13 cellular contexts compared by ENCODE assay signal in the genomic region with DNA sequence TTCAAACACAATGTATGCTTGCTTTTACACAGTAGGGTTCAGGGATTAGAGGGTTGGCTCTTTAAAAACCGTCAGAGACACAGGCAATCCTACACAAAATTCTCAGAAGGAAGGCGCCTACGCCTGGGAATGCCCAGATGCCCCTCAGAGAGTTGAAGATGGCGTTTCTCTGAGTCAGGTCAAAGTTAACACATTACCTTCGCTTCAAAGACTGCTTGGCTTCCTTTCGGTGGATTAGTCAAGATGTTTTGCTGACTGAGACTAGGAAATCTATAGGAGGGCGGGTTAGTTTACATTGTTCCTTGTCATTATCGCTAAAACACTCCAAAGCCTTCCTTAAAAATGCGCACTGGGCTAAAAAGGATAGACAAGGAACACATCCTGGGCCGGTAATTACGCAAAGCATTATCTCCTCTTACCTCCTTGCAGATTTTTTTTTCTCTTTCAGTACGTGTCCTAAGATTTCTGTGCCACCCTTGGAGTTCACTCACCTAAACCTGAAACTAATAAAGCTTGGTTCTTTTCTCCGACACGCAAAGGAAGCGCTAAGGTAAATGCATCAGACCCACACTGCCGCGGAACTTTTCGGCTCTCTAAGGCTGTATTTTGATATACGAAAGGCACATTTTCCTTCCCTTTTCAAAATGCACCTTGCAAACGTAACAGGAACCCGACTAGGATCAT. TPM values are rescaled to one million over a fixed set of nuclear protein-coding genes. Genes with fewer than 3 reads are reported as not detected.
DNase-seq lines count a peak whose midpoint lies in the region; ATAC-seq and TF ChIP-seq lines count a peak whose summit lies in the region.
"Had no signal": no experiment of that assay in that cellular context is flagged by ENCODE, and none has a peak within 500 bp of the region (broad histone marks: within the 10 kb centered on the region; RNA-seq: fewer than 3 reads in every experiment).

No MANE protein-coding gene starts in this region.

- no peak for TF ChIP-seq CTCF in lower lobe of right lung (IDR thresholded peaks at IDR 0.05)
- no peak for TF ChIP-seq CTCF in stomach (IDR thresholded peaks at IDR 0.05)

- ATAC-seq in lower lobe of right lung, result peak; percentile 36 to 63
- ATAC-seq: activated naive CD8-positive, alpha-beta T cell treated with anti-CD3 and anti-CD28 coated beads, Interleukin-2, amount 50 U/mL, for 24 hours had no signal

- peak; percentile 2 for DNase-seq in LHCN-M2 (ENCODE audit: low read depth)
- DNase-seq in lower lobe of right lung, result no peak
- DNase-seq in stomach, result no peak
- DNase-seq in NCI-H1105 (lab: John Stamatoyannopoulos, UW), result no peak
- no peak for DNase-seq in NCI-H446 (lab: John Stamatoyannopoulos, UW)
- DNase-seq in NCI-H146 (lab: John Stamatoyannopoulos, UW), result no peak
- no peak for DNase-seq in NCI-H187 treated with DMSO at 0.1 percent for 48 hours (lab: John Stamatoyannopoulos, UW)
- DNase-seq: activated naive CD8-positive, alpha-beta T cell treated with anti-CD3 and anti-CD28 coated beads, Interleukin-2, amount 50 U/mL, for 24 hours; COR-L47; MV-4-11 had no signal

- intact Hi-C loops in lower lobe of right lung (cut with DNase I) (no loop called here), stomach (cut with DNase I; ENCODE audit: low total_unique reads) (no loop called here)

- no peaks in the 10 kb centered on the region for H3K36me3 ChIP-seq in ectodermal cell (ENCODE audit: control insufficient read depth, insufficient read depth, low read length)
- no peaks in the 10 kb centered on the region for H3K36me3 ChIP-seq in lower lobe of right lung
- H3K36me3 ChIP-seq in stomach, result no peaks in the 10 kb centered on the region

- peaks cover 5% of the 10 kb centered on the region for H3K4me1 ChIP-seq in ectodermal cell (ENCODE audit: control insufficient read depth, insufficient read depth, low read length)
- no peaks in the 10 kb centered on the region for H3K4me1 ChIP-seq in lower lobe of right lung
- peaks cover 0 to 23% (median 16%) of the 10 kb centered on the region in 4 donors for H3K4me1 ChIP-seq in stomach

- WGBS in ectodermal cell, 2 experiments, result 4 to 5% methylated on average over 21 of the region's 21 CpGs
- 16 to 23% (median 16%) methylated on average over 21 of the region's 21 CpGs for WGBS in stomach, 5 donors

- peaks cover 36% of the 10 kb centered on the region for H3K27me3 ChIP-seq in ectodermal cell (ENCODE audit: control insufficient read depth, insufficient read depth, low read length, poor library complexity, severe bottlenecking)
- H3K27me3 ChIP-seq in lower lobe of right lung (ENCODE audit: low read depth), result peaks cover 13% of the 10 kb centered on the region
- peaks cover 0 to 37% (median 6%) of the 10 kb centered on the region in 3 donors for H3K27me3 ChIP-seq in stomach

- no peaks in the 10 kb centered on the region for H3K9me3 ChIP-seq in ectodermal cell (ENCODE audit: control insufficient read depth, low read length)
- no peaks in the 10 kb centered on the region for H3K9me3 ChIP-seq in lower lobe of right lung
- H3K9me3 ChIP-seq in stomach, result no peaks in the 10 kb centered on the region

- H3K27ac ChIP-seq in ectodermal cell (ENCODE audit: insufficient read depth, low read depth, low read length, poor library complexity, severe bottlenecking), result no peak overlapping the region
- H3K27ac ChIP-seq in lower lobe of right lung, result peak overlapping the region; percentile 65
- peak overlapping the region in 2 of 5 donors; percentile 32 to 41 for H3K27ac ChIP-seq in stomach

- H3K4me3 ChIP-seq in ectodermal cell (ENCODE audit: insufficient read depth, low read depth, low read length) (peak overlapping the region; percentile 61), lower lobe of right lung (peak overlapping the region; percentile 50), stomach (peak overlapping the region; percentile 47 to 58 (median 50))

- TF ChIP-seq POLR2A in stomach (IDR thresholded peaks at IDR 0.05), result no peak

- no peak for TF ChIP-seq EP300 in stomach (IDR thresholded peaks at IDR 0.05)

RNA-seq across cellular contexts. Expression of a gene that starts 0.9 kb away (rescaled TPM):
- not detected in 2 replicates for total RNA-seq in LHCN-M2 (2014; rRNA removed)
- polyA plus RNA-seq in LHCN-M2 (2012), result not detected
- polyA plus RNA-seq in ectodermal cell (2013, experiment 1 of 4), result 0.30 TPM
- 0.23 TPM for polyA plus RNA-seq in ectodermal cell (2013, experiment 2 of 4)
- 0.21 TPM for polyA plus RNA-seq in ectodermal cell (2013, experiment 3 of 4)
- 0.36 TPM for polyA plus RNA-seq in ectodermal cell (2013, experiment 4 of 4)
- 35.3 TPM for total RNA-seq in lower lobe of right lung
- 100 to 1,000 TPM in 1 of 5 donors, 10 to 100 TPM in 1, 1 to 10 TPM in 1, under 1 TPM in 1, not detected in 1; under 0.01 to 130 (median 8.2) TPM for total RNA-seq in stomach
- 1 to 10 TPM in 2 of 3 donors, under 1 TPM in 1; 0.44 to 1.7 (median 1.1) TPM for polyA plus RNA-seq in stomach
- total RNA-seq: OCI-LY7 had no signal

RNA-seq across cellular contexts. Expression of a gene that starts 51.6 kb away (rescaled TPM):
- total RNA-seq in LHCN-M2 (2014; rRNA removed) (not detected in 2 replicates), lower lobe of right lung (not detected), stomach (not detected)
- polyA plus RNA-seq in LHCN-M2 (2012), result not detected
- polyA plus RNA-seq in ectodermal cell (2013, experiment 1 of 4), result not detected
- polyA plus RNA-seq in ectodermal cell (2013, experiment 2 of 4), result not detected
- not detected for polyA plus RNA-seq in ectodermal cell (2013, experiment 3 of 4)
- polyA plus RNA-seq in ectodermal cell (2013, experiment 4 of 4), result not detected
- polyA plus RNA-seq in stomach, result not detected
- total RNA-seq: frontal cortex, OCI-LY7 had no signal
